In the genomic region with DNA sequence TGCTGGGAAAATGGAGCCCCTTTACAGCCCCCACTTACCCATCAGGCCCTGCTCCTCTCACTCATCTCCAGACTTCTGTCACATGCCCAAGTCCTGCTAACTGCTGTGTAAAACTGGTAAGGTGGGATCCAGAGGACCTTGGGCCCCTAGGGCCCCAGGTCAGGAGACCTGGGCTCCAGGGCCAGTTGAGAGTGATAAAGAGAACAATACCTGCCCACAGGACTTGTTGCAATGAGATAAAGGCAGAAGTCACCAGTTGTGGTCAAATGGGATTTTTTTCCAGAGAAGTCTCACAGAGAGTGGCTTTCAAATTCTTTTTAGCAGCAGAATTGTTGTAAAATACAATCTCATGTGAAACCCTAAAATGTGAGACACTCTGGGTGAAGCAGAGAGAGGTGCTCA, we compare ENCODE assay signal across 10 cellular contexts. TPM values are rescaled to one million over a fixed set of nuclear protein-coding genes. Genes with fewer than 3 reads are reported as not detected.
DNase-seq lines count a peak whose midpoint lies in the region; ATAC-seq, FAIRE-seq and TF ChIP-seq lines count a peak whose summit lies in the region.
"Had no signal": no experiment of that assay in that cellular context is flagged by ENCODE, and none has a peak within 500 bp of the region (broad histone marks: within the 10 kb centered on the region; RNA-seq: fewer than 3 reads in every experiment).

No MANE protein-coding gene starts in this region.

- no peak for TF ChIP-seq EP300 in gastroesophageal sphincter (IDR thresholded peaks at IDR 0.05)

- H3K27me3 ChIP-seq in gastroesophageal sphincter, result peaks cover 14% of the 10 kb centered on the region
- H3K27me3 ChIP-seq in spleen (replicated peaks in 1 of 7), result no peaks in the 10 kb centered on the region

- H3K4me1 ChIP-seq in gastroesophageal sphincter (peaks cover 0 to 45% (median 35%) of the 10 kb centered on the region in 3 donors), spleen (peaks cover 26 to 67% (median 52%) of the 10 kb centered on the region in 6 donors)

- TF ChIP-seq CTCF in WTC11 (IDR thresholded peaks at IDR 0.05) (no peak), gastroesophageal sphincter (IDR thresholded peaks at IDR 0.05) (no peak), spleen (IDR thresholded peaks at IDR 0.05 in 8 of 11, conservative IDR thresholded peaks at IDR 0.05 in 3 of 11) (no peak), D721Med (IDR thresholded peaks at IDR 0.05; ENCODE audit: insufficient read depth, missing control alignments) (no peak)

- no peaks in the 10 kb centered on the region for H3K36me3 ChIP-seq in gastroesophageal sphincter
- H3K36me3 ChIP-seq in spleen, result no peaks in the 10 kb centered on the region

- no peak overlapping the region for H3K4me3 ChIP-seq in gastroesophageal sphincter
- H3K4me3 ChIP-seq in spleen, result peak overlapping the region in 1 of 8 donors; percentile 93

- no peak for FAIRE-seq in D721Med (lab: Jason Lieb, UNC)

- CTCF ChIA-PET in WTC11 (lab: Charles Lee), result interaction anchor here (0.6 to 4.9 kb wide), 8 partner anchors 9 to 66 kb away, joined by 3 to 27 read pairs (median 4); a partner anchor contains a TSS

- no peaks in the 10 kb centered on the region for H3K9me3 Mint-ChIP-seq in WTC11

- peak overlapping the region; percentile 16; the same call in 1 of the 2 replicates for H3K4me3 Mint-ChIP-seq in WTC11

- ATAC-seq in WTC11 (no peak), gastroesophageal sphincter (no peak)

- H3K9me3 ChIP-seq in gastroesophageal sphincter (no peaks in the 10 kb centered on the region), spleen (no peaks in the 10 kb centered on the region)

- peak overlapping the region; percentile 91; the same call in 1 of the 2 replicates for H3K27ac Mint-ChIP-seq in WTC11

- H3K27me3 Mint-ChIP-seq in WTC11 (ENCODE audit: low read depth), result no peaks in the 10 kb centered on the region; the same call in 1 of the 2 replicates

- H3K27ac ChIP-seq in gastroesophageal sphincter, result peak overlapping the region in 3 of 4 donors; percentile 94 to 96 (median 95)
- peak overlapping the region; percentile 79 to 98 (median 96) for H3K27ac ChIP-seq in spleen

- peak; percentile 36 for DNase-seq in DMS53 (lab: John Stamatoyannopoulos, UW)
- no peak for DNase-seq in DMS53 treated with DMSO at 0.1 percent for 48 hours (lab: John Stamatoyannopoulos, UW; ENCODE audit: unreplicated experiment)
- no peak for DNase-seq in WTC11 (ENCODE audit: low spot score)
- DNase-seq in spleen, result no peak
- no peak for DNase-seq in globus pallidus (ENCODE audit: low spot score)
- no peak for DNase-seq in NCI-H510A treated with DMSO at 0.1 percent for 48 hours (lab: John Stamatoyannopoulos, UW)
- no peak for DNase-seq in D721Med (ENCODE audit: insufficient read length, low spot score)
- DNase-seq: 8988T, activated gamma-delta T cell had no signal

- H3K4me1 Mint-ChIP-seq in WTC11, result peaks cover 56% of the 10 kb centered on the region

- no peak for TF ChIP-seq POLR2A in gastroesophageal sphincter (IDR thresholded peaks at IDR 0.05)
- no peak for TF ChIP-seq POLR2A in spleen (IDR thresholded peaks at IDR 0.05)

- no peaks in the 10 kb centered on the region for H3K36me3 Mint-ChIP-seq in WTC11

- intact Hi-C loops in spleen (cut with DNase I; ENCODE audit: low total_unique reads), result no loop called here

- POLR2A ChIA-PET in WTC11 (lab: Charles Lee), result interaction anchor here (2.3 to 4.6 kb wide), 2 partner anchors 16 to 30 kb away, joined by 8 to 22 read pairs; a partner anchor contains a TSS

TF ChIP-seq in WTC11, 78 proteins besides CTCF, POLR2A, EP300 and RAD21:
- TF ChIP-seq ZNF263 (CRISPR knock-in tag; IDR thresholded peaks at IDR 0.05; ENCODE audit: low read depth) (no peak), ZNF416 (CRISPR knock-in tag; IDR thresholded peaks at IDR 0.05) (no peak), PRRX2 (CRISPR knock-in tag; IDR thresholded peaks at IDR 0.05) (no peak), EMX1 (CRISPR knock-in tag; IDR thresholded peaks at IDR 0.05) (no peak), KAT7 (CRISPR knock-in tag; IDR thresholded peaks at IDR 0.05; ENCODE audit: borderline replicate concordance) (no peak), CBFB (CRISPR knock-in tag; IDR thresholded peaks at IDR 0.05; ENCODE audit: low read depth) (no peak)
- TF ChIP-seq, protein P1, sequence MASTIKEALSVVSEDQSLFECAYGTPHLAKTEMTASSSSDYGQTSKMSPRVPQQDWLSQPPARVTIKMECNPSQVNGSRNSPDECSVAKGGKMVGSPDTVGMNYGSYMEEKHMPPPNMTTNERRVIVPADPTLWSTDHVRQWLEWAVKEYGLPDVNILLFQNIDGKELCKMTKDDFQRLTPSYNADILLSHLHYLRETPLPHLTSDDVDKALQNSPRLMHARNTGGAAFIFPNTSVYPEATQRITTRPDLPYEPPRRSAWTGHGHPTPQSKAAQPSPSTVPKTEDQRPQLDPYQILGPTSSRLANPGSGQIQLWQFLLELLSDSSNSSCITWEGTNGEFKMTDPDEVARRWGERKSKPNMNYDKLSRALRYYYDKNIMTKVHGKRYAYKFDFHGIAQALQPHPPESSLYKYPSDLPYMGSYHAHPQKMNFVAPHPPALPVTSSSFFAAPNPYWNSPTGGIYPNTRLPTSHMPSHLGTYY (CRISPR knock-in tag; IDR thresholded peaks at IDR 0.05), result no peak
- TF ChIP-seq, protein P2, sequence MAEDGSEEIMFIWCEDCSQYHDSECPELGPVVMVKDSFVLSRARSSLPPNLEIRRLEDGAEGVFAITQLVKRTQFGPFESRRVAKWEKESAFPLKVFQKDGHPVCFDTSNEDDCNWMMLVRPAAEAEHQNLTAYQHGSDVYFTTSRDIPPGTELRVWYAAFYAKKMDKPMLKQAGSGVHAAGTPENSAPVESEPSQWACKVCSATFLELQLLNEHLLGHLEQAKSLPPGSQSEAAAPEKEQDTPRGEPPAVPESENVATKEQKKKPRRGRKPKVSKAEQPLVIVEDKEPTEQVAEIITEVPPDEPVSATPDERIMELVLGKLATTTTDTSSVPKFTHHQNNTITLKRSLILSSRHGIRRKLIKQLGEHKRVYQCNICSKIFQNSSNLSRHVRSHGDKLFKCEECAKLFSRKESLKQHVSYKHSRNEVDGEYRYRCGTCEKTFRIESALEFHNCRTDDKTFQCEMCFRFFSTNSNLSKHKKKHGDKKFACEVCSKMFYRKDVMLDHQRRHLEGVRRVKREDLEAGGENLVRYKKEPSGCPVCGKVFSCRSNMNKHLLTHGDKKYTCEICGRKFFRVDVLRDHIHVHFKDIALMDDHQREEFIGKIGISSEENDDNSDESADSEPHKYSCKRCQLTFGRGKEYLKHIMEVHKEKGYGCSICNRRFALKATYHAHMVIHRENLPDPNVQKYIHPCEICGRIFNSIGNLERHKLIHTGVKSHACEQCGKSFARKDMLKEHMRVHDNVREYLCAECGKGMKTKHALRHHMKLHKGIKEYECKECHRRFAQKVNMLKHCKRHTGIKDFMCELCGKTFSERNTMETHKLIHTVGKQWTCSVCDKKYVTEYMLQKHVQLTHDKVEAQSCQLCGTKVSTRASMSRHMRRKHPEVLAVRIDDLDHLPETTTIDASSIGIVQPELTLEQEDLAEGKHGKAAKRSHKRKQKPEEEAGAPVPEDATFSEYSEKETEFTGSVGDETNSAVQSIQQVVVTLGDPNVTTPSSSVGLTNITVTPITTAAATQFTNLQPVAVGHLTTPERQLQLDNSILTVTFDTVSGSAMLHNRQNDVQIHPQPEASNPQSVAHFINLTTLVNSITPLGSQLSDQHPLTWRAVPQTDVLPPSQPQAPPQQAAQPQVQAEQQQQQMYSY (CRISPR knock-in tag; IDR thresholded peaks at IDR 0.05), result no peak

RNA-seq across cellular contexts. Expression of a gene that starts 0.8 kb away (rescaled TPM):
- total RNA-seq in WTC11 (2021) (36.8 to 46.3 TPM (median 38.6 TPM) in 3 replicates), gastroesophageal sphincter (10 to 100 TPM; 34.1 to 75.4 (median 59.8) TPM), spleen (100 to 1,000 TPM in 2 of 7 donors, 10 to 100 TPM in 5; 62.0 to 139 (median 86.8) TPM)
- 10 to 100 TPM in 2 of 3 donors, 1 to 10 TPM in 1; 10.0 to 33.3 (median 10.9) TPM for polyA plus RNA-seq in spleen

RNA-seq across cellular contexts. Expression of a gene that starts 15.2 kb away (rescaled TPM):
- total RNA-seq in WTC11 (2021) (9.7 to 10.2 TPM (median 10.0 TPM) in 3 replicates), gastroesophageal sphincter (10 to 100 TPM; 40.1 to 70.4 (median 43.5) TPM), spleen (100 to 1,000 TPM; 150 to 369 (median 272) TPM)
- polyA plus RNA-seq in spleen, result 100 to 1,000 TPM in 1 of 3 donors, 10 to 100 TPM in 2; 39.5 to 176 (median 89.2) TPM

RNA-seq across cellular contexts. Expression of a gene that starts 34.0 kb away (rescaled TPM):
- 27.9 to 31.5 TPM (median 31.0 TPM) in 3 replicates for total RNA-seq in WTC11 (2021)
- 10 to 100 TPM; 19.4 to 58.2 (median 44.9) TPM for total RNA-seq in gastroesophageal sphincter
- 100 to 1,000 TPM; 105 to 167 (median 120) TPM for total RNA-seq in spleen
- polyA plus RNA-seq in spleen, result 10 to 100 TPM; 13.7 to 46.1 (median 24.0) TPM
